23 cellular contexts compared by ENCODE assay signal in the genomic region with DNA sequence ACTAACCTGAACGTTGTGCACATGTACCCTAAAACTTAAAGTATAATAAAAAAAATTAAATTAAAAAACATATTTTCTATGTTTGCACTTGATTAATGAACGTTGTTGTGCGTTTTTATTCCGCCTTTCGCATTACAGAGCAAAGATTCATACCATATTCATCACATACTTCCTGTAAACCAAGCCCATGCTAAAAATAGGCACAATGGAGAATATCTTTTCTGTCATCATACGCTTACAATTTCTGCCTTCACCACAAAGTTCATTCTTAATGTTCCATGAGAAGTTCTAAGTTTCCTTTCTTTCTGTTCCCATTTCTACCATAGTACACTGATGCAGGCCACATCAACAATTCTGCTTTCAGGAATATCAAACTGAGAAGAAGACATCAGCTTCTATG.
DNase-seq lines count a peak whose midpoint lies in the region; ATAC-seq and FAIRE-seq lines count a peak whose summit lies in the region.
"Had no signal": no experiment of that assay in that cellular context is flagged by ENCODE, and none has a peak within 500 bp of the region (broad histone marks: within the 10 kb centered on the region; RNA-seq: fewer than 3 reads in every experiment).

No MANE protein-coding gene starts in this region.

- H3K9me3 ChIP-seq in SK-N-MC (ENCODE audit: low read depth, low read length), result no peaks in the 10 kb centered on the region

- ATAC-seq in HG03460 (IDR thresholded peaks at IDR 0.05; ENCODE audit: unreplicated experiment) (no peak), left cardiac atrium (no peak)

- no peaks in the 10 kb centered on the region for H3K36me3 ChIP-seq in SK-N-MC (ENCODE audit: insufficient read depth, low read length)

- H3K4me3 ChIP-seq in SK-N-MC, result no peak overlapping the region

- DNase-seq in GM03348 (ENCODE audit: low spot score) (peak; percentile 32), HTR-8/SVneo (ENCODE audit: insufficient read length, low spot score) (no peak), SK-N-MC (ENCODE audit: low read depth, low spot score) (peak; percentile 3), iris pigment epithelial cell (ENCODE audit: low read depth) (peak; percentile 10), left cardiac atrium (no peak)
- DNase-seq in effector CD8-positive, alpha-beta T cell (lab: John Stamatoyannopoulos, UW), result no peak
- DNase-seq: ACHN; Calu3; DMS79 treated with DMSO at 0.1 percent for 48 hours; H7; KG1; NCI-H1105; NCI-H1436 treated with DMSO at 0.1 percent for 48 hours; NCI-H187 treated with DMSO at 0.1 percent for 48 hours; NCI-H2107; NCI-H524; NCI-H774; NK-92 treated with Interleukin-12 subunit alpha and Interleukin-12 subunit beta, amount 100 ng/mL, for 24 hours; SHP77; SW 1271 had no signal

- intact Hi-C loops in left cardiac atrium (cut with DNase I), result no loop called here

- no peak overlapping the region for H3K9ac ChIP-seq in SK-N-MC (ENCODE audit: insufficient read length)

- peak overlapping the region; percentile 21; the same call in 1 of the 2 replicates for H3K27ac ChIP-seq in SK-N-MC
- H3K27ac ChIP-seq: RWPE1 had no signal

- peak; percentile 42 for FAIRE-seq in HTR-8/SVneo (lab: Jason Lieb, UNC)
- FAIRE-seq: GM19239 had no signal

Comparison
In these comparisons a context has a peak if more than half of its experiments do, and no peak if none do; other contexts are left out.
1. DNase-seq: peak in GM03348 (single experiment), SK-N-MC (single experiment) and iris pigment epithelial cell (single experiment); none in HTR-8/SVneo (single experiment), left cardiac atrium (single experiment) and effector CD8-positive, alpha-beta T cell (single experiment).